In the genomic region with DNA sequence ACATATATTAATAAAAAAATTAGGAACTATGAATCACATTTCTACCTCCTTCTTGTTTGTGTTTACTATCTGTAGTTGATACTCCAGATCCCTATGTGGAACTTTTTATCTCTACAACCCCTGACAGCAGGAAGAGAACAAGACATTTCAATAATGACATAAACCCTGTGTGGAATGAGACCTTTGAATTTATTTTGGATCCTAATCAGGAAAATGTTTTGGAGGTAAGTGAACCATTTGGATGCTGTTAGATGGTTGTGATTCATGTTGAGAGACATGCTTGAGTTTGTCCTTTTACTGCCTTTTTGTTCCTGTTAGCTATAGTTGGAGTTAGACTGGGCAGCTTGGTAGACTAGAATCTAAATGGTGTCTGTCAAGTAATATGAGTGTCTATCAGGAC, we compare ENCODE assay signal across 28 cellular contexts.
"Had no signal": no experiment of that assay in that cellular context is flagged by ENCODE, and none has a peak within 500 bp of the region (broad histone marks: within the 10 kb centered on the region; RNA-seq: fewer than 3 reads in every experiment).

No MANE protein-coding gene starts in this region.

- H3K9me3 ChIP-seq: neutrophil, ovary, psoas muscle, right lobe of liver, sigmoid colon, stomach, thoracic aorta, thyroid gland, tibial nerve, upper lobe of left lung had no signal

- H3K36me3 ChIP-seq: ovary, right lobe of liver, stomach, thoracic aorta, thyroid gland, tibial nerve, upper lobe of left lung had no signal

- H3K27ac Mint-ChIP-seq: naive thymus-derived CD8-positive, alpha-beta T cell; natural killer cell treated with Interleukin-12 subunit alpha and Interleukin-12 subunit beta and Interleukin-15 and Interleukin-18, amount 100 ng/mL, for 72 hours; nephron progenitor cell; progenitor cell of endocrine pancreas; stimulated activated effector memory CD8-positive, alpha-beta T cell treated with anti-CD3 and anti-CD28 coated beads, Interleukin-12 subunit alpha, Interleukin-12 subunit beta, amount 100 ng/mL, for 72 hours; stimulated activated naive B cell treated with anti-CD40 and anti-IgM and Interleukin-4, amounts not matched to agents 10 μg/mL and 1 μg/mL and 100 μg/mL, for 72 hours; stimulated activated naive CD8-positive, alpha-beta T cell treated with anti-CD3 and anti-CD28 coated beads, Interleukin-15, Interleukin-2, amounts not matched to agents 100 ng/mL and 50 ng/mL, for 24 hours had no signal

- H3K27me3 ChIP-seq: neutrophil, ovary, right lobe of liver, sigmoid colon, stomach, thyroid gland, tibial nerve, upper lobe of left lung had no signal

- H3K27me3 Mint-ChIP-seq: natural killer cell treated with Interleukin-12 subunit alpha and Interleukin-12 subunit beta and Interleukin-15 and Interleukin-18, amount 100 ng/mL, for 72 hours; progenitor cell of endocrine pancreas; stimulated activated naive B cell treated with anti-CD40 and anti-IgM and Interleukin-4, amounts not matched to agents 10 μg/mL and 1 μg/mL and 100 μg/mL, for 72 hours; stimulated activated naive CD8-positive, alpha-beta T cell treated with anti-CD3 and anti-CD28 coated beads, Interleukin-15, Interleukin-2, amounts not matched to agents 100 ng/mL and 50 ng/mL, for 24 hours had no signal

- H3K4me1 Mint-ChIP-seq: naive thymus-derived CD8-positive, alpha-beta T cell; nephron progenitor cell; stimulated activated effector memory CD8-positive, alpha-beta T cell treated with anti-CD3 and anti-CD28 coated beads, Interleukin-12 subunit alpha, Interleukin-12 subunit beta, amount 100 ng/mL, for 72 hours; stimulated activated naive B cell treated with anti-CD40 and anti-IgM and Interleukin-4, amounts not matched to agents 10 μg/mL and 1 μg/mL and 100 μg/mL, for 72 hours had no signal

- H3K27ac ChIP-seq: neutrophil, ovary, parathyroid adenoma, psoas muscle, right lobe of liver, sigmoid colon, stomach, thoracic aorta, thyroid gland, tibial nerve, upper lobe of left lung had no signal

- H3K9me3 Mint-ChIP-seq: nephron progenitor cell; stimulated activated naive B cell treated with anti-CD40 and anti-IgM and Interleukin-4, amounts not matched to agents 10 μg/mL and 1 μg/mL and 100 μg/mL, for 72 hours; stimulated activated naive CD8-positive, alpha-beta T cell treated with anti-CD3 and anti-CD28 coated beads, Interleukin-15, Interleukin-2, amounts not matched to agents 100 ng/mL and 50 ng/mL, for 24 hours had no signal

- H3K4me1 ChIP-seq: parathyroid adenoma, psoas muscle, thyroid gland, upper lobe of left lung had no signal

- ATAC-seq: naive thymus-derived CD8-positive, alpha-beta T cell; natural killer cell treated with Interleukin-12 subunit alpha and Interleukin-12 subunit beta and Interleukin-15 and Interleukin-18, amount 100 ng/mL, for 72 hours; psoas muscle; right cardiac atrium; right lobe of liver; stimulated activated effector memory CD8-positive, alpha-beta T cell treated with anti-CD3 and anti-CD28 coated beads, Interleukin-12 subunit alpha, Interleukin-12 subunit beta, amount 100 ng/mL, for 72 hours; stimulated activated naive B cell treated with anti-CD40 and anti-IgM and Interleukin-4, amounts not matched to agents 10 μg/mL and 1 μg/mL and 100 μg/mL, for 72 hours had no signal

- H3K9ac ChIP-seq: parathyroid adenoma had no signal

- H3K4me3 Mint-ChIP-seq: naive thymus-derived CD8-positive, alpha-beta T cell; natural killer cell treated with Interleukin-12 subunit alpha and Interleukin-12 subunit beta and Interleukin-15 and Interleukin-18, amount 100 ng/mL, for 72 hours; nephron progenitor cell; neural crest cell; stimulated activated effector memory CD8-positive, alpha-beta T cell treated with anti-CD3 and anti-CD28 coated beads, Interleukin-12 subunit alpha, Interleukin-12 subunit beta, amount 100 ng/mL, for 72 hours; stimulated activated naive B cell treated with anti-CD40 and anti-IgM and Interleukin-4, amounts not matched to agents 10 μg/mL and 1 μg/mL and 100 μg/mL, for 72 hours; stimulated activated naive CD8-positive, alpha-beta T cell treated with anti-CD3 and anti-CD28 coated beads, Interleukin-15, Interleukin-2, amounts not matched to agents 100 ng/mL and 50 ng/mL, for 24 hours had no signal

- H3K36me3 Mint-ChIP-seq: naive thymus-derived CD8-positive, alpha-beta T cell; natural killer cell treated with Interleukin-12 subunit alpha and Interleukin-12 subunit beta and Interleukin-15 and Interleukin-18, amount 100 ng/mL, for 72 hours; stimulated activated effector memory CD8-positive, alpha-beta T cell treated with anti-CD3 and anti-CD28 coated beads, Interleukin-12 subunit alpha, Interleukin-12 subunit beta, amount 100 ng/mL, for 72 hours; stimulated activated naive B cell treated with anti-CD40 and anti-IgM and Interleukin-4, amounts not matched to agents 10 μg/mL and 1 μg/mL and 100 μg/mL, for 72 hours had no signal

- H2AFZ ChIP-seq: parathyroid adenoma had no signal

- H3K4me3 ChIP-seq: ovary, psoas muscle, right lobe of liver, sigmoid colon, stomach, thoracic aorta, thyroid gland, tibial nerve, upper lobe of left lung had no signal

- DNase-seq: naive thymus-derived CD8-positive, alpha-beta T cell; nephron progenitor cell; nucleus accumbens; ovary; psoas muscle; right cardiac atrium; right lobe of liver; sigmoid colon; small intestine; stimulated activated CD4-positive, alpha-beta T cell treated with anti-CD3 and anti-CD28 coated beads, Interleukin-15, amount 100 ng/mL, for 24 hours; stimulated activated CD4-positive, alpha-beta T cell treated with anti-CD3 and anti-CD28 coated beads, Interleukin-2, amount 100 ng/mL, for 24 hours; stimulated activated CD4-positive, alpha-beta T cell treated with anti-CD3 and anti-CD28 coated beads, Interleukin-2, amount 100 ng/mL, for 48 hours; stimulated activated CD4-positive, alpha-beta T cell treated with anti-CD3 and anti-CD28 coated beads, Interleukin-4, amount 100 ng/mL, for 24 hours; stimulated activated naive B cell treated with anti-CD40 and anti-IgM and Interleukin-4, amounts not matched to agents 10 μg/mL and 1 μg/mL and 100 μg/mL, for 72 hours; stimulated activated naive CD4-positive, alpha-beta T cell treated with Interleukin-2 at 50 U/mL for 16 hours; stomach; thyroid gland; trophoblast cell; upper lobe of left lung had no signal
